ENCODE assay signal across 9 cellular contexts in genomic region chr10:128095023-128095752, GRCh38. TPM values are rescaled to one million over a fixed set of nuclear protein-coding genes. Genes with fewer than 3 reads are reported as not detected.
DNase-seq lines count a peak whose midpoint lies in the region; ATAC-seq and TF ChIP-seq lines count a peak whose summit lies in the region.
"Had no signal": no experiment of that assay in that cellular context is flagged by ENCODE, and none has a peak within 500 bp of the region (broad histone marks: within the 10 kb centered on the region; RNA-seq: fewer than 3 reads in every experiment).

No MANE protein-coding gene starts in this region.

- no peak overlapping the region for H3K9ac ChIP-seq in endodermal cell (ENCODE audit: extremely low read depth, low read length, poor library complexity, severe bottlenecking)

- peak; percentile 28 for DNase-seq in DMS153 (lab: John Stamatoyannopoulos, UW)
- peak; percentile 41 for DNase-seq in H7
- DNase-seq in SW480 (ENCODE audit: low spot score): peak; percentile 60
- DNase-seq in endodermal cell: peak; percentile 51
- DNase-seq in tibial nerve (ENCODE audit: low spot score in 2 of 2): no peak
- DNase-seq in posterior cingulate gyrus: no peak
- DNase-seq: GDM1 had no signal

- intact Hi-C loops in posterior cingulate gyrus (cut with DNase I): no loop called here

- no peaks in the 10 kb centered on the region for H3K27me3 Mint-ChIP-seq in endodermal cell (ENCODE audit: insufficient read depth)

- H3K4me3 ChIP-seq in H7 (ENCODE audit: insufficient read depth, low read depth, low read length) (no peak overlapping the region), endodermal cell (ENCODE audit: low read length) (no peak overlapping the region), tibial nerve (no peak overlapping the region)

- H3K27me3 ChIP-seq in H7 (ENCODE audit: control insufficient read depth, insufficient read depth, low read length): no peaks in the 10 kb centered on the region
- no peaks in the 10 kb centered on the region for H3K27me3 ChIP-seq in endodermal cell (ENCODE audit: control insufficient read depth, insufficient read depth, low read length, poor library complexity, severe bottlenecking)
- no peaks in the 10 kb centered on the region for H3K27me3 ChIP-seq in tibial nerve

- H3K9me3 ChIP-seq in endodermal cell (ENCODE audit: control insufficient read depth, low read length) (no peaks in the 10 kb centered on the region), tibial nerve (no peaks in the 10 kb centered on the region)

- no peaks in the 10 kb centered on the region for H3K4me1 Mint-ChIP-seq in endodermal cell

- H3K9me3 Mint-ChIP-seq in endodermal cell: no peaks in the 10 kb centered on the region

- H3K36me3 ChIP-seq in H7 (replicated peaks; ENCODE audit: control insufficient read depth, insufficient read depth, low read length) (peaks cover 13% of the 10 kb centered on the region), endodermal cell (ENCODE audit: control insufficient read depth, insufficient read depth, low read length) (peaks cover 27% of the 10 kb centered on the region), tibial nerve (no peaks in the 10 kb centered on the region)

- no peak overlapping the region for H3K4me3 Mint-ChIP-seq in endodermal cell

- no peak for TF ChIP-seq EP300 in tibial nerve (IDR thresholded peaks at IDR 0.05)

- H3K27ac Mint-ChIP-seq in endodermal cell: no peak overlapping the region

- H3K4me1 ChIP-seq in endodermal cell (ENCODE audit: control insufficient read depth, insufficient read depth, low read length) (no peaks in the 10 kb centered on the region), tibial nerve (no peaks in the 10 kb centered on the region)

- TF ChIP-seq CTCF in endodermal cell (conservative IDR thresholded peaks at IDR 0.05) (no peak), tibial nerve (IDR thresholded peaks at IDR 0.05) (no peak)

- 93 to 95% methylated on average over 6 to 11 of the region's 11 CpGs for WGBS in endodermal cell (ENCODE audit: insufficient coverage in 1 of 2, insufficient read length in 1 of 2), 2 experiments
- WGBS in tibial nerve, 2 donors: 79 to 85% methylated on average over 11 of the region's 11 CpGs

- H3K27ac ChIP-seq in endodermal cell (ENCODE audit: low read depth, low read length) (no peak overlapping the region), tibial nerve (no peak overlapping the region)

- peaks cover 26% of the 10 kb centered on the region for H3K36me3 Mint-ChIP-seq in endodermal cell (ENCODE audit: low read depth)

- no peak for TF ChIP-seq POLR2A in tibial nerve (IDR thresholded peaks at IDR 0.05)

- ATAC-seq in HG03432 (IDR thresholded peaks at IDR 0.05; ENCODE audit: unreplicated experiment) (no peak), GM18498 (IDR thresholded peaks at IDR 0.05; ENCODE audit: unreplicated experiment) (no peak)

RNA-seq across cellular contexts. Expression of gene MKI67, which starts 31.0 kb away (rescaled TPM):
- 17.1 and 34.4 TPM in 2 replicates for total RNA-seq in H7 (2014; rRNA removed; shearing (Covaris generic))
- 10 to 100 TPM; 74.8 to 90.5 TPM for total RNA-seq in endodermal cell
- polyA plus RNA-seq in endodermal cell (2013, experiment 1 of 2): 66.5 TPM
- 75.5 TPM for polyA plus RNA-seq in endodermal cell (2013, experiment 2 of 2)
- 1 to 10 TPM in 3 of 4 donors, under 1 TPM in 1; under 0.01 to 6.9 (median 3.4) TPM for total RNA-seq in tibial nerve

Comparison
In these comparisons a context has a peak if more than half of its experiments do, and no peak if none do; other contexts are left out.
1. DNase-seq: peak in DMS153 (single experiment), H7 (single experiment), SW480 (single experiment) and endodermal cell (single experiment); none in tibial nerve (0 of 2) and posterior cingulate gyrus (0 of 10).